Comparison of ENCODE assay signal across 11 cellular contexts in the genomic region with DNA sequence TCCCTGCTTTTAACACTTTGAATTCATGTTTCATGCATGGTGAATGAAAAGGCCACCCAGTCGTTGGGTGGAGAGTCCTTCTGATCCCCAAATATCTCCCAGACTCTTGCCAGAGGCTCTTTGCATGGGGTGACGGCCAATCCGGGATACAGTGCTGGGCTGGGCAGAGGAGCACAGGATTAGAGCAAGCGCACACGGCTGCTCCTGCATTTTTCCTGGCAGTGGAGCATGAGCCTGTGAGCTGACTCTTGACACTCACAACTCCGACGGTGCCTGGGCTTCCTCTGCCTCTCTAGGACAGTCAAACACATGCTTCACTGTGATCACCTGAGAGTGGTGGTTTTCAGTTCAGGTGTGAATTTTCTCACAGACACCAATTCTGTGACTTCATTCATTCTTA.
"Had no signal": no experiment of that assay in that cellular context is flagged by ENCODE, and none has a peak within 500 bp of the region (broad histone marks: within the 10 kb centered on the region; RNA-seq: fewer than 3 reads in every experiment).

No MANE protein-coding gene starts in this region.

- H3K36me3 ChIP-seq: HAP-1 had no signal

- H3K9ac ChIP-seq: GM23248 had no signal

- H3K4me1 ChIP-seq: HAP-1 had no signal

- H3K9me3 ChIP-seq: HAP-1 had no signal

- ATAC-seq: HCT116, HepG2, K562 had no signal

- FAIRE-seq: H54, HepG2, K562 had no signal

- H3K4me3 ChIP-seq: GM23248, HAP-1, K562 had no signal

- H2AFZ ChIP-seq: GM23248 had no signal

- H3K27ac ChIP-seq: GM23248, HL-60 had no signal

- DNase-seq: GOT3, HFFc6, IMR-90, KG1 had no signal
